ENCODE assay signal across 2 cellular contexts in genomic region chr12:4278582-4278939, GRCh38.
A peak's percentile ranks its signal among the peaks of the same experiment; 100 is the strongest.
TF ChIP-seq lines count a peak whose summit lies in the region.

No MANE protein-coding gene starts in this region.

TF ChIP-seq in GM12891, 5 proteins besides CTCF, POLR2A, EP300 and RAD21:
- TF ChIP-seq POLR2AphosphoS5 (IDR thresholded peaks at IDR 0.05; ENCODE audit: low read depth, low read length) (peak; percentile 29; the same call in 1 of the 2 replicates), TAF1 (IDR thresholded peaks at IDR 0.05; ENCODE audit: low read depth, low read length) (no peak)

TF ChIP-seq in H1, 55 proteins besides CTCF, POLR2A, EP300 and RAD21:
- TF ChIP-seq NANOG (IDR thresholded peaks at IDR 0.05; ENCODE audit: insufficient read depth, low read depth, low read length, poor library complexity, severe bottlenecking) (no peak), POLR2AphosphoS5 (IDR thresholded peaks at IDR 0.05; ENCODE audit: low read depth, low read length) (0 out of 2 replicates have a peak, but pooled peaks have one; percentile 18), CEBPB (IDR thresholded peaks at IDR 0.05; ENCODE audit: low read depth, low read length) (peak; percentile 51; the same call in 1 of the 2 replicates), TCF12 (IDR thresholded peaks at IDR 0.05; ENCODE audit: low read depth, low read length) (no peak), JUN (IDR thresholded peaks at IDR 0.05; ENCODE audit: low read depth, low read length) (no peak)
